In the genomic region with DNA sequence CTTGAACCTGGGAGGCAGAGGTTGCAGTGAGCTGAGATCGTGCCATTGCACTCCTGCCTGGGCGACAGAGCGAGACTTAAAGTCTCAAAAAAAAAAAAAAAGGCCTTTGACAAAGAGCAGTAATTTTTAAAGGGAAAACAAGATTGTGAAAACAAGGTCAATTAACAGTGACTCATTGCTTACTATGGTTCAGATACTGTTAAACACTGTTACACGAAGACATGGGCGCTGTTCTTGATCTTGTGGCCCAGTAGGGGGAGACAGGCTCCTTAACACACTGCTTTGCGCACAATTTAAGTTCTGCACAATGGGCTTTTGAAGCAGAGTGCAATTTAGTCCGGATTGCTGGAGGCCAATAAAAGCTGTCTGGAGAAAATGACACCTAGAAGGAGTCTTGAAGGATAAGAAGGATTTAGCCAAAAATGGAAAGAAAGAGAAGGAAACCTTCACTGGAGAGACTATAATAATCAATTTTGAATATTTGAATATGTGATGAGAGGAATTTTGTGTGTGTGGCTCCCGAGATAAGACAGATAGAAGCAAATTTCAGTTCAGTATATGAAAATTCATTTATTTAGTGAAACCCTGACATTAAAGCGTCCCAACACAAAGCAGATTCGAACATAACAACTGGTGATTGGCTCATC, we compare ENCODE assay signal across 8 cellular contexts. TPM values are rescaled to one million over a fixed set of nuclear protein-coding genes. Genes with fewer than 3 reads are reported as not detected.
A peak's percentile ranks its signal among the peaks of the same experiment; 100 is the strongest.
DNase-seq lines count a peak whose midpoint lies in the region; ATAC-seq and TF ChIP-seq lines count a peak whose summit lies in the region.

No MANE protein-coding gene starts in this region.

- peaks cover 36% of the 10 kb centered on the region for H3K36me3 Mint-ChIP-seq in activated CD8-positive, alpha-beta T cell treated with anti-CD3 and anti-CD28 coated beads for 36 hours (ENCODE audit: low read depth)
- peaks cover 7% of the 10 kb centered on the region for H3K36me3 Mint-ChIP-seq in neural crest cell (ENCODE audit: low read depth)

- H3K4me3 Mint-ChIP-seq in activated CD8-positive, alpha-beta T cell treated with anti-CD3 and anti-CD28 coated beads for 36 hours, result no peak overlapping the region
- peak overlapping the region; percentile 1 for H3K4me3 Mint-ChIP-seq in neural crest cell

- H3K4me1 Mint-ChIP-seq in activated CD8-positive, alpha-beta T cell treated with anti-CD3 and anti-CD28 coated beads for 36 hours (ENCODE audit: low read depth), result peaks cover 9% of the 10 kb centered on the region
- peaks cover 9% of the 10 kb centered on the region for H3K4me1 Mint-ChIP-seq in neural crest cell

- CTCF ChIA-PET in activated CD8-positive, alpha-beta T cell treated with anti-CD3 and anti-CD28 coated beads for 36 hours (lab: Charles Lee), result interaction anchor here (0.5 to 3.1 kb wide), 12 partner anchors 21 to 162 kb away, joined by 3 to 17 read pairs (median 3); a partner anchor contains a TSS

- no peaks in the 10 kb centered on the region for H3K27me3 Mint-ChIP-seq in activated CD8-positive, alpha-beta T cell treated with anti-CD3 and anti-CD28 coated beads for 36 hours
- no peaks in the 10 kb centered on the region for H3K27me3 Mint-ChIP-seq in neural crest cell (ENCODE audit: low read depth)

- no peak overlapping the region for H3K27ac Mint-ChIP-seq in activated CD8-positive, alpha-beta T cell treated with anti-CD3 and anti-CD28 coated beads for 36 hours
- no peak overlapping the region for H3K27ac Mint-ChIP-seq in neural crest cell (ENCODE audit: unreplicated experiment)

- POLR2A ChIA-PET in activated CD8-positive, alpha-beta T cell treated with anti-CD3 and anti-CD28 coated beads for 36 hours (lab: Charles Lee), result no interaction called here

- intact Hi-C loops in activated CD8-positive, alpha-beta T cell treated with anti-CD3 and anti-CD28 coated beads for 36 hours (cut with micrococcal nuclease), result no loop called here

- ATAC-seq in HG02610 (IDR thresholded peaks at IDR 0.05; ENCODE audit: unreplicated experiment), result peak; percentile 59
- ATAC-seq in activated CD8-positive, alpha-beta T cell treated with anti-CD3 and anti-CD28 coated beads for 36 hours, result peak; percentile 97
- ATAC-seq in GM18520 (IDR thresholded peaks at IDR 0.05; ENCODE audit: unreplicated experiment), result no peak
- no peak for ATAC-seq in GM21381 (IDR thresholded peaks at IDR 0.05; ENCODE audit: unreplicated experiment)

- DNase-seq in DMS53 (lab: John Stamatoyannopoulos, UW) (peak; percentile 73), NCI-H774 (lab: John Stamatoyannopoulos, UW) (peak; percentile 32), fibroblast of gingiva (ENCODE audit: low read depth) (peak; percentile 88), neural crest cell (ENCODE audit: low read depth, low spot score) (peak; percentile 14)
- DNase-seq in activated CD8-positive, alpha-beta T cell treated with anti-CD3 and anti-CD28 coated beads for 36 hours, result peak; percentile 58

- TF ChIP-seq CTCF in activated CD8-positive, alpha-beta T cell treated with anti-CD3 and anti-CD28 coated beads for 36 hours (IDR thresholded peaks at IDR 0.05), result peak; percentile 85
- peak; percentile 78 for TF ChIP-seq CTCF in neural crest cell (conservative IDR thresholded peaks at IDR 0.05)

- H3K9me3 Mint-ChIP-seq in activated CD8-positive, alpha-beta T cell treated with anti-CD3 and anti-CD28 coated beads for 36 hours, result no peaks in the 10 kb centered on the region
- H3K9me3 Mint-ChIP-seq in neural crest cell, result no peaks in the 10 kb centered on the region

RNA-seq across cellular contexts. Expression of a gene that starts 6.0 kb away (rescaled TPM):
- 10 to 100 TPM; 21.1 to 21.2 TPM for total RNA-seq in activated CD8-positive, alpha-beta T cell treated with anti-CD3 and anti-CD28 coated beads for 36 hours
- total RNA-seq in neural crest cell, result 27.4 and 32.7 TPM in 2 replicates

RNA-seq across cellular contexts. Expression of a gene that starts 22.4 kb away (rescaled TPM):
- 10 to 100 TPM; 75.7 to 75.8 TPM for total RNA-seq in activated CD8-positive, alpha-beta T cell treated with anti-CD3 and anti-CD28 coated beads for 36 hours
- total RNA-seq in neural crest cell, result 67.2 and 73.3 TPM in 2 replicates

RNA-seq across cellular contexts. Expression of a gene that starts 25.6 kb away (rescaled TPM):
- total RNA-seq in activated CD8-positive, alpha-beta T cell treated with anti-CD3 and anti-CD28 coated beads for 36 hours, result 100 to 1,000 TPM in 1 of 2 experiments, 10 to 100 TPM in 1; 97.3 to 102 TPM
- 65.5 and 67.4 TPM in 2 replicates for total RNA-seq in neural crest cell

Comparison
In these comparisons a context has a peak if more than half of its experiments do, and no peak if none do; other contexts are left out.
1. DNase-seq: peak in every context shown above with its lines; median percentile 88 in fibroblast of gingiva; 73 in DMS53; 58 in activated CD8-positive, alpha-beta T cell treated with anti-CD3 and anti-CD28 coated beads for 36 hours; 32 in NCI-H774; 14 in neural crest cell.
2. ATAC-seq: peak in HG02610 (single experiment) and activated CD8-positive, alpha-beta T cell treated with anti-CD3 and anti-CD28 coated beads for 36 hours (single experiment); none in GM18520 (single experiment) and GM21381 (single experiment).